ENCODE assay signal across 13 cellular contexts in genomic region chr20:13659288-13659687, GRCh38. TPM values are rescaled to one million over a fixed set of nuclear protein-coding genes. Genes with fewer than 3 reads are reported as not detected.
A peak's percentile ranks its signal among the peaks of the same experiment; 100 is the strongest.
DNase-seq lines count a peak whose midpoint lies in the region; ATAC-seq lines count a peak whose summit lies in the region.
"Had no signal": no experiment of that assay in that cellular context is flagged by ENCODE, and none has a peak within 500 bp of the region (broad histone marks: within the 10 kb centered on the region; RNA-seq: fewer than 3 reads in every experiment).

No MANE protein-coding gene starts in this region.

- H3K27ac ChIP-seq in BLaER1: no peak overlapping the region
- H3K27ac ChIP-seq in SJCRH30: no peak overlapping the region

- H3K9ac ChIP-seq in BLaER1: no peak overlapping the region

- no peaks in the 10 kb centered on the region for H4K20me1 ChIP-seq in BLaER1

- H3K9me3 ChIP-seq in BLaER1: no peaks in the 10 kb centered on the region
- H3K9me3 ChIP-seq in SJCRH30 (replicated peaks): no peaks in the 10 kb centered on the region

- ATAC-seq in GM19328 (IDR thresholded peaks at IDR 0.05; ENCODE audit: unreplicated experiment) (peak; percentile 82), HG02763 (IDR thresholded peaks at IDR 0.05; ENCODE audit: unreplicated experiment) (peak; percentile 86), HG03521 (IDR thresholded peaks at IDR 0.05; ENCODE audit: unreplicated experiment) (peak; percentile 92)
- no peak for ATAC-seq in activated CD4-positive, CD25-positive, alpha-beta regulatory T cell treated with anti-CD3 and anti-CD28 coated beads, Interleukin-2, amount 50 U/mL, for 24 hours
- ATAC-seq: activated T-cell treated with anti-CD3 and anti-CD28 coated beads, Interleukin-2, amount 50 U/mL, for 72 hours; left ventricle myocardium superior; right cardiac atrium had no signal

- DNase-seq in SJCRH30 (no peak), mucosa of gallbladder (ENCODE audit: low spot score) (no peak), NCI-H524 treated with DMSO at 0.1 percent for 48 hours (lab: John Stamatoyannopoulos, UW) (no peak)
- DNase-seq: activated T-cell treated with anti-CD3 and anti-CD28 coated beads, Interleukin-2, amount 50 U/mL, for 72 hours; cerebellar nuclear complex; foreskin fibroblast; left ventricle myocardium superior; right cardiac atrium had no signal

- peak overlapping the region; percentile 48 for H3K4me2 ChIP-seq in BLaER1

- no peaks in the 10 kb centered on the region for H3K36me3 ChIP-seq in BLaER1
- H3K36me3 ChIP-seq in SJCRH30: no peaks in the 10 kb centered on the region

- H3K27me3 ChIP-seq in BLaER1 (no peaks in the 10 kb centered on the region), SJCRH30 (no peaks in the 10 kb centered on the region)

- H3K4me3 ChIP-seq in BLaER1 (no peak overlapping the region), SJCRH30 (no peak overlapping the region)

- peaks cover 21% of the 10 kb centered on the region for H3K4me1 ChIP-seq in BLaER1
- H3K4me1 ChIP-seq in SJCRH30: no peaks in the 10 kb centered on the region

RNA-seq across cellular contexts. Expression of gene TASP1, which starts 20.6 kb away (rescaled TPM):
- 7.1 and 7.2 TPM in 2 replicates for total RNA-seq in SJCRH30 (2014; rRNA removed; shearing (Covaris generic))
- 11.8 TPM for total RNA-seq in mucosa of gallbladder

Comparison
In these comparisons a context has a peak if more than half of its experiments do, and no peak if none do; other contexts are left out.
1. ATAC-seq: peak in GM19328 (single experiment), HG02763 (single experiment) and HG03521 (single experiment); none in activated CD4-positive, CD25-positive, alpha-beta regulatory T cell treated with anti-CD3 and anti-CD28 coated beads, Interleukin-2, amount 50 U/mL, for 24 hours (0 of 2).